Comparison of ENCODE assay signal across 1 cellular context in genomic region chr1:220698607-220699016, GRCh38.
TF ChIP-seq lines count a peak whose summit lies in the region.

No MANE protein-coding gene starts in this region.

TF ChIP-seq in HepG2, 621 proteins besides CTCF, POLR2A, EP300 and RAD21 (continued from another document and continues in another):
- TF ChIP-seq SKIL (CRISPR knock-in tag; IDR thresholded peaks at IDR 0.05; ENCODE audit: borderline replicate concordance) (peak; percentile 38; the same call in 1 of the 2 replicates), ZGPAT (CRISPR knock-in tag; IDR thresholded peaks at IDR 0.05) (0 out of 2 replicates have a peak, but pooled peaks have one; percentile 36), ARID5B (CRISPR knock-in tag; IDR thresholded peaks at IDR 0.05) (peak; percentile 89), ZNF574 (CRISPR knock-in tag; IDR thresholded peaks at IDR 0.05) (no peak), ELF1 (CRISPR knock-in tag; IDR thresholded peaks at IDR 0.05) (no peak), NR2F6 (IDR thresholded peaks at IDR 0.05) (peak; percentile 80), NR2F6 (CRISPR knock-in tag; IDR thresholded peaks at IDR 0.05) (peak; percentile 74), GFI1 (CRISPR knock-in tag; IDR thresholded peaks at IDR 0.05; ENCODE audit: borderline replicate concordance) (peak; percentile 95), HINFP (CRISPR knock-in tag; IDR thresholded peaks at IDR 0.05; ENCODE audit: low read depth) (0 out of 2 replicates have a peak, but pooled peaks have one; percentile 25), RBFOX2 (IDR thresholded peaks at IDR 0.05; ENCODE audit: low read depth, low read length) (no peak), USF2 (IDR thresholded peaks at IDR 0.05; ENCODE audit: low read depth, low read length) (no peak), USF2 (CRISPR knock-in tag; IDR thresholded peaks at IDR 0.05; ENCODE audit: borderline replicate concordance) (no peak), SAP130 (CRISPR knock-in tag; IDR thresholded peaks at IDR 0.05; ENCODE audit: low read depth) (peak; percentile 51; the same call in 1 of the 2 replicates), ZFX (CRISPR knock-in tag; IDR thresholded peaks at IDR 0.05; ENCODE audit: low read depth) (no peak), ARHGAP35 (CRISPR knock-in tag; IDR thresholded peaks at IDR 0.05; ENCODE audit: borderline replicate concordance) (no peak), FOXO1 (CRISPR knock-in tag; IDR thresholded peaks at IDR 0.05) (0 out of 2 replicates have a peak, but pooled peaks have one; percentile 15), HMG20A (CRISPR knock-in tag; IDR thresholded peaks at IDR 0.05; ENCODE audit: borderline replicate concordance) (peak; percentile 64; the same call in 1 of the 2 replicates), THRA (CRISPR knock-in tag; IDR thresholded peaks at IDR 0.05; ENCODE audit: borderline replicate concordance) (peak; percentile 80; the same call in 1 of the 2 replicates), NR2C2 (CRISPR knock-in tag; IDR thresholded peaks at IDR 0.05; ENCODE audit: borderline replicate concordance) (peak; percentile 60; the same call in 1 of the 2 replicates), SOX6 (IDR thresholded peaks at IDR 0.05) (no peak), SOX6 (CRISPR knock-in tag; IDR thresholded peaks at IDR 0.05) (peak; percentile 74), PATZ1 (CRISPR knock-in tag; IDR thresholded peaks at IDR 0.05) (peak; percentile 12; the same call in 1 of the 2 replicates), REPIN1 (CRISPR knock-in tag; IDR thresholded peaks at IDR 0.05; ENCODE audit: borderline replicate concordance, low read depth) (peak; percentile 40; the same call in 1 of the 2 replicates), SOX5 (CRISPR knock-in tag; IDR thresholded peaks at IDR 0.05; ENCODE audit: borderline replicate concordance) (peak; percentile 59; the same call in 1 of the 2 replicates), HNF4A (CRISPR knock-in tag; IDR thresholded peaks at IDR 0.05) (peak; percentile 66; the same call in 1 of the 2 replicates), KAT8 (CRISPR knock-in tag; IDR thresholded peaks at IDR 0.05) (peak; percentile 46; the same call in 1 of the 2 replicates), HNRNPH1 (optimal IDR thresholded peaks at IDR 0.05; ENCODE audit: low read depth, low read length) (no peak), FOXJ3 (CRISPR knock-in tag; IDR thresholded peaks at IDR 0.05; ENCODE audit: borderline replicate concordance) (no peak), BRF2 (CRISPR knock-in tag; IDR thresholded peaks at IDR 0.05) (no peak), FOSL2 (CRISPR knock-in tag; IDR thresholded peaks at IDR 0.05) (peak; percentile 36; the same call in 1 of the 2 replicates), NCOA2 (CRISPR knock-in tag; IDR thresholded peaks at IDR 0.05) (peak; percentile 78), ZMYM4 (CRISPR knock-in tag; IDR thresholded peaks at IDR 0.05) (peak; percentile 33; the same call in 1 of the 2 replicates), ZBTB10 (CRISPR knock-in tag; IDR thresholded peaks at IDR 0.05; ENCODE audit: borderline replicate concordance) (no peak), SALL1 (CRISPR knock-in tag; IDR thresholded peaks at IDR 0.05) (peak; percentile 26; the same call in 1 of the 2 replicates), CHD4 (IDR thresholded peaks at IDR 0.05; ENCODE audit: borderline replicate concordance, low read length) (no peak)
